ENCODE assay signal across 8 cellular contexts in genomic region chr18:13577091-13577697, GRCh38.
DNase-seq lines count a peak whose midpoint lies in the region; ATAC-seq and TF ChIP-seq lines count a peak whose summit lies in the region.

No MANE protein-coding gene starts in this region.

- no peaks in the 10 kb centered on the region for H3K27me3 Mint-ChIP-seq in activated T-cell treated with anti-CD3 and anti-CD28 coated beads, Interleukin-2, amount 50 U/mL, for 4 hours (ENCODE audit: low read depth)
- peaks cover 15% of the 10 kb centered on the region for H3K27me3 Mint-ChIP-seq in nephron progenitor cell (ENCODE audit: low read depth, poor library complexity)

- H3K4me3 Mint-ChIP-seq in activated T-cell treated with anti-CD3 and anti-CD28 coated beads, Interleukin-2, amount 50 U/mL, for 4 hours = peak overlapping the region; percentile 52
- H3K4me3 Mint-ChIP-seq in nephron progenitor cell = no peak overlapping the region

- H3K4me1 Mint-ChIP-seq in activated T-cell treated with anti-CD3 and anti-CD28 coated beads, Interleukin-2, amount 50 U/mL, for 4 hours (ENCODE audit: low read depth) = peaks cover 50% of the 10 kb centered on the region
- peaks cover 8% of the 10 kb centered on the region for H3K4me1 Mint-ChIP-seq in nephron progenitor cell

- H3K36me3 Mint-ChIP-seq in activated T-cell treated with anti-CD3 and anti-CD28 coated beads, Interleukin-2, amount 50 U/mL, for 4 hours (ENCODE audit: insufficient read depth) = peaks cover 4% of the 10 kb centered on the region
- no peaks in the 10 kb centered on the region for H3K36me3 Mint-ChIP-seq in nephron progenitor cell (ENCODE audit: low read depth)

- no peak for TF ChIP-seq CTCF in nephron progenitor cell (IDR thresholded peaks at IDR 0.05)

- no peak overlapping the region for H3K27ac Mint-ChIP-seq in nephron progenitor cell

- H3K9me3 Mint-ChIP-seq in activated T-cell treated with anti-CD3 and anti-CD28 coated beads, Interleukin-2, amount 50 U/mL, for 4 hours = no peaks in the 10 kb centered on the region
- H3K9me3 Mint-ChIP-seq in nephron progenitor cell = no peaks in the 10 kb centered on the region

- ATAC-seq in GM19467 (IDR thresholded peaks at IDR 0.05; ENCODE audit: unreplicated experiment) = peak; percentile 68
- ATAC-seq in HG03521 (IDR thresholded peaks at IDR 0.05; ENCODE audit: unreplicated experiment) = peak; percentile 70
- peak; percentile 94 to 97 for ATAC-seq in activated T-cell treated with anti-CD3 and anti-CD28 coated beads, Interleukin-2, amount 50 U/mL, for 4 hours
- ATAC-seq in left lobe of liver = peak; percentile 38

- DNase-seq in Daoy (ENCODE audit: low read depth) (peak; percentile 42), left lobe of liver (ENCODE audit: low spot score) (no peak), nephron progenitor cell (no peak), cerebellum (ENCODE audit: low spot score) (no peak), DMS79 treated with DMSO at 0.1 percent for 48 hours (lab: John Stamatoyannopoulos, UW) (no peak)
- DNase-seq in activated T-cell treated with anti-CD3 and anti-CD28 coated beads, Interleukin-2, amount 50 U/mL, for 4 hours = no peak

Comparison
In these comparisons a context has a peak if more than half of its experiments do, and no peak if none do; other contexts are left out.
1. ATAC-seq: peak in every context shown above with its lines; median percentile 96 in activated T-cell treated with anti-CD3 and anti-CD28 coated beads, Interleukin-2, amount 50 U/mL, for 4 hours; 70 in HG03521; 68 in GM19467; 38 in left lobe of liver.